ENCODE assay signal across 1 cellular context in genomic region chr2:98013407-98014042, GRCh38.
TF ChIP-seq lines count a peak whose summit lies in the region.

No MANE protein-coding gene starts in this region.

TF ChIP-seq in HepG2, 621 proteins besides CTCF, POLR2A, EP300 and RAD21 (continued from another document and continues in another):
- TF ChIP-seq GATAD2A (CRISPR knock-in tag; IDR thresholded peaks at IDR 0.05) = peak; percentile 65; the same call in 1 of the 2 replicates
- no peak for TF ChIP-seq LCORL (IDR thresholded peaks at IDR 0.05)
- TF ChIP-seq LCORL (CRISPR knock-in tag; IDR thresholded peaks at IDR 0.05) = peak; percentile 67
- TF ChIP-seq ZFX (CRISPR knock-in tag; IDR thresholded peaks at IDR 0.05; ENCODE audit: low read depth) = peak; percentile 29; the same call in 1 of the 2 replicates
- no peak for TF ChIP-seq ZNF230 (CRISPR knock-in tag; IDR thresholded peaks at IDR 0.05)
- TF ChIP-seq, protein P1, sequence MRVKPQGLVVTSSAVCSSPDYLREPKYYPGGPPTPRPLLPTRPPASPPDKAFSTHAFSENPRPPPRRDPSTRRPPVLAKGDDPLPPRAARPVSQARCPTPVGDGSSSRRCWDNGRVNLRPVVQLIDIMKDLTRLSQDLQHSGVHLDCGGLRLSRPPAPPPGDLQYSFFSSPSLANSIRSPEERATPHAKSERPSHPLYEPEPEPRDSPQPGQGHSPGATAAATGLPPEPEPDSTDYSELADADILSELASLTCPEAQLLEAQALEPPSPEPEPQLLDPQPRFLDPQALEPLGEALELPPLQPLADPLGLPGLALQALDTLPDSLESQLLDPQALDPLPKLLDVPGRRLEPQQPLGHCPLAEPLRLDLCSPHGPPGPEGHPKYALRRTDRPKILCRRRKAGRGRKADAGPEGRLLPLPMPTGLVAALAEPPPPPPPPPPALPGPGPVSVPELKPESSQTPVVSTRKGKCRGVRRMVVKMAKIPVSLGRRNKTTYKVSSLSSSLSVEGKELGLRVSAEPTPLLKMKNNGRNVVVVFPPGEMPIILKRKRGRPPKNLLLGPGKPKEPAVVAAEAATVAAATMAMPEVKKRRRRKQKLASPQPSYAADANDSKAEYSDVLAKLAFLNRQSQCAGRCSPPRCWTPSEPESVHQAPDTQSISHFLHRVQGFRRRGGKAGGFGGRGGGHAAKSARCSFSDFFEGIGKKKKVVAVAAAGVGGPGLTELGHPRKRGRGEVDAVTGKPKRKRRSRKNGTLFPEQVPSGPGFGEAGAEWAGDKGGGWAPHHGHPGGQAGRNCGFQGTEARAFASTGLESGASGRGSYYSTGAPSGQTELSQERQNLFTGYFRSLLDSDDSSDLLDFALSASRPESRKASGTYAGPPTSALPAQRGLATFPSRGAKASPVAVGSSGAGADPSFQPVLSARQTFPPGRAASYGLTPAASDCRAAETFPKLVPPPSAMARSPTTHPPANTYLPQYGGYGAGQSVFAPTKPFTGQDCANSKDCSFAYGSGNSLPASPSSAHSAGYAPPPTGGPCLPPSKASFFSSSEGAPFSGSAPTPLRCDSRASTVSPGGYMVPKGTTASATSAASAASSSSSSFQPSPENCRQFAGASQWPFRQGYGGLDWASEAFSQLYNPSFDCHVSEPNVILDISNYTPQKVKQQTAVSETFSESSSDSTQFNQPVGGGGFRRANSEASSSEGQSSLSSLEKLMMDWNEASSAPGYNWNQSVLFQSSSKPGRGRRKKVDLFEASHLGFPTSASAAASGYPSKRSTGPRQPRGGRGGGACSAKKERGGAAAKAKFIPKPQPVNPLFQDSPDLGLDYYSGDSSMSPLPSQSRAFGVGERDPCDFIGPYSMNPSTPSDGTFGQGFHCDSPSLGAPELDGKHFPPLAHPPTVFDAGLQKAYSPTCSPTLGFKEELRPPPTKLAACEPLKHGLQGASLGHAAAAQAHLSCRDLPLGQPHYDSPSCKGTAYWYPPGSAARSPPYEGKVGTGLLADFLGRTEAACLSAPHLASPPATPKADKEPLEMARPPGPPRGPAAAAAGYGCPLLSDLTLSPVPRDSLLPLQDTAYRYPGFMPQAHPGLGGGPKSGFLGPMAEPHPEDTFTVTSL (CRISPR knock-in tag; IDR thresholded peaks at IDR 0.05; ENCODE audit: borderline replicate concordance) = peak; percentile 37; the same call in 1 of the 2 replicates
- peak; percentile 36; the same call in 1 of the 2 replicates for TF ChIP-seq CREM (IDR thresholded peaks at IDR 0.05)
- TF ChIP-seq CREM (CRISPR knock-in tag; IDR thresholded peaks at IDR 0.05) = no peak
- peak; percentile 36 for TF ChIP-seq TEAD3 (CRISPR knock-in tag; optimal IDR thresholded peaks at IDR 0.05; ENCODE audit: borderline replicate concordance)
- TF ChIP-seq NCOR1 (IDR thresholded peaks at IDR 0.05; ENCODE audit: borderline replicate concordance, low read length) = peak; percentile 71
- 0 out of 2 replicates have a peak, but pooled peaks have one; percentile 16 for TF ChIP-seq MED1 (CRISPR knock-in tag; IDR thresholded peaks at IDR 0.05)
- 0 out of 2 replicates have a peak, but pooled peaks have one; percentile 28 for TF ChIP-seq HDAC2 (CRISPR knock-in tag; IDR thresholded peaks at IDR 0.05)
- TF ChIP-seq RFX1 (IDR thresholded peaks at IDR 0.05) = no peak
- peak; percentile 22; the same call in 1 of the 2 replicates for TF ChIP-seq ARID4A (CRISPR knock-in tag; IDR thresholded peaks at IDR 0.05; ENCODE audit: borderline replicate concordance)
- TF ChIP-seq ZNF253 (CRISPR knock-in tag; IDR thresholded peaks at IDR 0.05; ENCODE audit: borderline replicate concordance) = no peak
- no peak for TF ChIP-seq ZBTB46 (CRISPR knock-in tag; IDR thresholded peaks at IDR 0.05; ENCODE audit: borderline replicate concordance)
- peak; percentile 60; the same call in 1 of the 2 replicates for TF ChIP-seq ZBTB7B (CRISPR knock-in tag; IDR thresholded peaks at IDR 0.05)
- 0 out of 2 replicates have a peak, but pooled peaks have one; percentile 36 for TF ChIP-seq ZNF710 (CRISPR knock-in tag; IDR thresholded peaks at IDR 0.05; ENCODE audit: borderline replicate concordance)
- 0 out of 2 replicates have a peak, but pooled peaks have one; percentile 36 for TF ChIP-seq SAP130 (CRISPR knock-in tag; IDR thresholded peaks at IDR 0.05; ENCODE audit: low read depth)
- peak; percentile 67 for TF ChIP-seq HNF4G (IDR thresholded peaks at IDR 0.05; ENCODE audit: borderline replicate concordance, low read depth, low read length)
- TF ChIP-seq HNF4G (CRISPR knock-in tag; IDR thresholded peaks at IDR 0.05; ENCODE audit: borderline replicate concordance, low read depth) = no peak
- no peak for TF ChIP-seq THAP7 (CRISPR knock-in tag; IDR thresholded peaks at IDR 0.05)
- peak; percentile 66 for TF ChIP-seq HNF4A (CRISPR knock-in tag; IDR thresholded peaks at IDR 0.05)
- TF ChIP-seq TARDBP (CRISPR knock-in tag; IDR thresholded peaks at IDR 0.05) = peak; percentile 55; the same call in 1 of the 2 replicates
- TF ChIP-seq RXRA (CRISPR knock-in tag; IDR thresholded peaks at IDR 0.05) = no peak
- no peak for TF ChIP-seq SOX6 (IDR thresholded peaks at IDR 0.05)
- TF ChIP-seq SOX6 (CRISPR knock-in tag; IDR thresholded peaks at IDR 0.05) = peak; percentile 15; the same call in 1 of the 2 replicates
- TF ChIP-seq ZNF343 (CRISPR knock-in tag; IDR thresholded peaks at IDR 0.05) = peak; percentile 77
- no peak for TF ChIP-seq WIZ (CRISPR knock-in tag; IDR thresholded peaks at IDR 0.05)
- no peak for TF ChIP-seq TGIF2 (CRISPR knock-in tag; IDR thresholded peaks at IDR 0.05)
- peak; percentile 66 for TF ChIP-seq FOXA3 (CRISPR knock-in tag; IDR thresholded peaks at IDR 0.05)
- TF ChIP-seq ZNF605 (CRISPR knock-in tag; IDR thresholded peaks at IDR 0.05) = peak; percentile 45; the same call in 1 of the 2 replicates
- no peak for TF ChIP-seq SIN3A (IDR thresholded peaks at IDR 0.05; ENCODE audit: borderline replicate concordance, low read depth, low read length)
- TF ChIP-seq HMG20A (CRISPR knock-in tag; IDR thresholded peaks at IDR 0.05; ENCODE audit: borderline replicate concordance) = peak; percentile 21; the same call in 1 of the 2 replicates
- no peak for TF ChIP-seq ZBTB38 (CRISPR knock-in tag; IDR thresholded peaks at IDR 0.05)
- TF ChIP-seq UBTF (CRISPR knock-in tag; IDR thresholded peaks at IDR 0.05) = no peak
- no peak for TF ChIP-seq KLF9 (CRISPR knock-in tag; IDR thresholded peaks at IDR 0.05; ENCODE audit: low read depth)
- 0 out of 2 replicates have a peak, but pooled peaks have one; percentile 56 for TF ChIP-seq ZNF335 (CRISPR knock-in tag; IDR thresholded peaks at IDR 0.05)
- peak; percentile 85; the same call in 1 of the 2 replicates for TF ChIP-seq CBFB (CRISPR knock-in tag; IDR thresholded peaks at IDR 0.05)
- TF ChIP-seq ZNF101 (CRISPR knock-in tag; IDR thresholded peaks at IDR 0.05; ENCODE audit: borderline replicate concordance, low read depth) = no peak
- peak; percentile 51 for TF ChIP-seq ARID5B (CRISPR knock-in tag; IDR thresholded peaks at IDR 0.05)
- peak; percentile 59; the same call in 1 of the 2 replicates for TF ChIP-seq ZNF121 (CRISPR knock-in tag; IDR thresholded peaks at IDR 0.05)
- 0 out of 2 replicates have a peak, but pooled peaks have one; percentile 49 for TF ChIP-seq ZNF614 (CRISPR knock-in tag; IDR thresholded peaks at IDR 0.05; ENCODE audit: borderline replicate concordance)
